Comparison of ENCODE assay signal across 17 cellular contexts in the genomic region with DNA sequence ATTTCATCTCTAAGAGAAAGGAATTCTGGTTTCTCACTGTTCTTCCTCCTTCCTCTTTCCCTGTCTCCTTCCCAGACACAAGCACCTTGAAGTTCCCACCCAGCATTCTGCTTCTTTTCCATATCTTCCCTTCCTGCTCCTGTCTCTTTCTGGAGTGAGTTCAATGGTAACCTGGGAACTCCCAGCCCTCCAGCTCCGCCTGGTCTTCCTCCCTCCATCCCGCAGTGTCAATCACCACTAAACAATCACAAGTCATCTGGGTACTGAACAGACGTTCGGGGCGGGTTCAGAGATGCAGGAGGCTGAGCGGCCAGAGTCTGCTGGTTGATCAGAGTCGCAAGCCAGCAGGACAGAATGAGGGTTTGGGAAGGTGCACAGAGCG. TPM values are rescaled to one million over a fixed set of nuclear protein-coding genes. Genes with fewer than 3 reads are reported as not detected.
A peak's percentile ranks its signal among the peaks of the same experiment; 100 is the strongest.
DNase-seq lines count a peak whose midpoint lies in the region; ATAC-seq and TF ChIP-seq lines count a peak whose summit lies in the region.
"Had no signal": no experiment of that assay in that cellular context is flagged by ENCODE, and none has a peak within 500 bp of the region (broad histone marks: within the 10 kb centered on the region; RNA-seq: fewer than 3 reads in every experiment).

No MANE protein-coding gene starts in this region.

- no peak for TF ChIP-seq CTCF in GM13976 (IDR thresholded peaks at IDR 0.05; ENCODE audit: borderline replicate concordance, control extremely low read depth, extremely low read depth, insufficient read depth, missing control alignments)
- TF ChIP-seq CTCF in hepatocyte (IDR thresholded peaks at IDR 0.05; ENCODE audit: poor library complexity): no peak
- no peak for TF ChIP-seq CTCF in SK-N-SH (IDR thresholded peaks at IDR 0.05)

- no peak for TF ChIP-seq EP300 in SK-N-SH (IDR thresholded peaks at IDR 0.05; ENCODE audit: borderline replicate concordance in 1 of 2, low read depth in 1 of 2, low read length in 1 of 2)

- peaks cover 8% of the 10 kb centered on the region for H3K27me3 Mint-ChIP-seq in CD4-positive, CD25-positive, alpha-beta regulatory T cell
- peaks cover 13% of the 10 kb centered on the region for H3K27me3 Mint-ChIP-seq in activated T-helper 17 cell treated with anti-CD3 and anti-CD28 coated beads, Interleukin-2, amount 50 U/mL, for 72 hours

- no peak overlapping the region for H3K4me3 ChIP-seq in CD4-positive, CD25-positive, alpha-beta regulatory T cell (ENCODE audit: low read depth, low read length)
- H3K4me3 ChIP-seq in hepatocyte (no peak overlapping the region), SK-N-SH (ENCODE audit: low read depth in 2 of 2, low read length in 1 of 2) (no peak overlapping the region)
- H3K4me3 ChIP-seq: ovary had no signal

- no peak for ATAC-seq in CD4-positive, CD25-positive, alpha-beta regulatory T cell (ENCODE audit: low read depth in 2 of 2)
- no peak for ATAC-seq in activated T-helper 17 cell treated with anti-CD3 and anti-CD28 coated beads, Interleukin-2, amount 50 U/mL, for 72 hours (replicated peaks)
- ATAC-seq: left lobe of liver had no signal

- H3K9me3 Mint-ChIP-seq in CD4-positive, CD25-positive, alpha-beta regulatory T cell: no peaks in the 10 kb centered on the region
- H3K9me3 Mint-ChIP-seq in activated T-helper 17 cell treated with anti-CD3 and anti-CD28 coated beads, Interleukin-2, amount 50 U/mL, for 72 hours: no peaks in the 10 kb centered on the region
- H3K9me3 Mint-ChIP-seq: IgD-negative memory B cell had no signal

- H2AFZ ChIP-seq in hepatocyte: no peak overlapping the region
- H2AFZ ChIP-seq in SK-N-SH (ENCODE audit: low read depth): no peak overlapping the region

- H4K20me1 ChIP-seq in hepatocyte (ENCODE audit: insufficient read depth, poor library complexity, severe bottlenecking) (no peaks in the 10 kb centered on the region), SK-N-SH (ENCODE audit: insufficient read depth) (no peaks in the 10 kb centered on the region)

- H3K27ac Mint-ChIP-seq in CD4-positive, CD25-positive, alpha-beta regulatory T cell: peak overlapping the region in 2 of 3 donors; percentile 11 to 44
- no peak overlapping the region for H3K27ac Mint-ChIP-seq in activated T-helper 17 cell treated with anti-CD3 and anti-CD28 coated beads, Interleukin-2, amount 50 U/mL, for 72 hours

- DNase-seq in CD4-positive, CD25-positive, alpha-beta regulatory T cell: no peak
- DNase-seq in GM13976 (ENCODE audit: low spot score) (peak; percentile 70), NCI-H82 (lab: John Stamatoyannopoulos, UW) (peak; percentile 88), hepatocyte (ENCODE audit: low spot score) (no peak), NCI-H748 treated with DMSO at 0.1 percent for 48 hours (lab: John Stamatoyannopoulos, UW) (no peak), SK-N-SH (no peak), cerebellar nuclear complex (lab: John Stamatoyannopoulos, UW) (no peak)
- DNase-seq: activated CD8-positive, alpha-beta memory T cell treated with anti-CD3 and anti-CD28 coated beads, Interleukin-2, amount 50 U/mL, for 48 hours; NCI-H2029; ovary; stimulated activated naive CD4-positive, alpha-beta T cell treated with Interleukin-2 at 50 U/mL for 16 hours; T-helper 9 cell had no signal

- H3K4me3 Mint-ChIP-seq in CD4-positive, CD25-positive, alpha-beta regulatory T cell: peak overlapping the region in 1 of 4 donors; percentile 69
- no peak overlapping the region for H3K4me3 Mint-ChIP-seq in activated T-helper 17 cell treated with anti-CD3 and anti-CD28 coated beads, Interleukin-2, amount 50 U/mL, for 72 hours

- WGBS in hepatocyte (ENCODE audit: low lambda C conversion rate, missing lambda C conversion rate): 36% methylated on average over 8 of the region's 8 CpGs
- WGBS in SK-N-SH (ENCODE audit: low lambda C conversion rate): 77% methylated on average over 8 of the region's 8 CpGs

- no peak for TF ChIP-seq RAD21 in SK-N-SH (IDR thresholded peaks at IDR 0.05; ENCODE audit: low read length)

- H3K4me1 Mint-ChIP-seq in CD4-positive, CD25-positive, alpha-beta regulatory T cell: peaks cover 4 to 33% (median 12%) of the 10 kb centered on the region in 4 donors
- H3K4me1 Mint-ChIP-seq in activated T-helper 17 cell treated with anti-CD3 and anti-CD28 coated beads, Interleukin-2, amount 50 U/mL, for 72 hours: peaks cover 24% of the 10 kb centered on the region

- CTCF ChIA-PET in SK-N-SH (lab: Yijun Ruan, JAX): interaction anchor here (2.9 kb wide), 1 partner anchor 22 kb away, joined by 15 read pairs; the partner anchor contains the start of gene DNPH1

- peaks cover 16% of the 10 kb centered on the region for H3K4me1 ChIP-seq in CD4-positive, CD25-positive, alpha-beta regulatory T cell (ENCODE audit: control insufficient read depth, insufficient read depth, low read length, poor library complexity, severe bottlenecking)
- H3K4me1 ChIP-seq in hepatocyte (ENCODE audit: insufficient read depth) (peaks cover 12% of the 10 kb centered on the region), SK-N-SH (ENCODE audit: control insufficient read depth in 1 of 2, insufficient read depth in 2 of 2, low read depth in 1 of 2, low read length in 1 of 2) (peaks cover 0 to 18% of the 10 kb centered on the region in 2 experiments; a peak in 1 of 4 replicates)

- H3K36me3 ChIP-seq in CD4-positive, CD25-positive, alpha-beta regulatory T cell (ENCODE audit: control insufficient read depth, insufficient read depth, low read length): no peaks in the 10 kb centered on the region
- H3K36me3 ChIP-seq in hepatocyte (replicated peaks; ENCODE audit: insufficient read depth, low read depth) (no peaks in the 10 kb centered on the region), SK-N-SH (replicated peaks in 1 of 2; ENCODE audit: control insufficient read depth in 1 of 2, insufficient read depth in 2 of 2, low read length in 1 of 2) (no peaks in the 10 kb centered on the region)
- H3K36me3 ChIP-seq: ovary had no signal

- H3K27me3 ChIP-seq in CD4-positive, CD25-positive, alpha-beta regulatory T cell (ENCODE audit: control insufficient read depth, insufficient read depth, low read length): no peaks in the 10 kb centered on the region
- H3K27me3 ChIP-seq in hepatocyte (peaks cover 18% of the 10 kb centered on the region), SK-N-SH (ENCODE audit: insufficient read depth) (no peaks in the 10 kb centered on the region)
- H3K27me3 ChIP-seq: ovary had no signal

- POLR2A ChIA-PET in SK-N-SH (lab: Yijun Ruan, JAX): no interaction called here

- no peaks in the 10 kb centered on the region for H3K36me3 Mint-ChIP-seq in CD4-positive, CD25-positive, alpha-beta regulatory T cell
- no peaks in the 10 kb centered on the region for H3K36me3 Mint-ChIP-seq in activated T-helper 17 cell treated with anti-CD3 and anti-CD28 coated beads, Interleukin-2, amount 50 U/mL, for 72 hours (ENCODE audit: low read depth)

- no peaks in the 10 kb centered on the region for H3K9me3 ChIP-seq in CD4-positive, CD25-positive, alpha-beta regulatory T cell (ENCODE audit: control insufficient read depth in 2 of 2, low read length in 2 of 2)
- H3K9me3 ChIP-seq in hepatocyte (ENCODE audit: low read depth) (no peaks in the 10 kb centered on the region), SK-N-SH (no peaks in the 10 kb centered on the region)
- H3K9me3 ChIP-seq: ovary had no signal

- no peaks in the 10 kb centered on the region for H3K9me2 ChIP-seq in hepatocyte (replicated peaks; ENCODE audit: insufficient read depth)
- no peaks in the 10 kb centered on the region for H3K9me2 ChIP-seq in SK-N-SH

- no peak overlapping the region for H3K9ac ChIP-seq in SK-N-SH

- H3K4me2 ChIP-seq in hepatocyte: peak overlapping the region; percentile 50
- no peak overlapping the region for H3K4me2 ChIP-seq in SK-N-SH

- no peak overlapping the region for H3K27ac ChIP-seq in CD4-positive, CD25-positive, alpha-beta regulatory T cell (ENCODE audit: insufficient read depth, low read length, poor library complexity, severe bottlenecking)
- H3K27ac ChIP-seq in hepatocyte (no peak overlapping the region), SK-N-SH (ENCODE audit: low read depth in 2 of 2, low read length in 1 of 2) (no peak overlapping the region)
- H3K27ac ChIP-seq: C4-2B, ovary had no signal

- no peaks in the 10 kb centered on the region for H3F3A ChIP-seq in SK-N-SH (replicated peaks; ENCODE audit: insufficient read depth)

- H3K79me2 ChIP-seq in hepatocyte (no peaks in the 10 kb centered on the region), SK-N-SH (ENCODE audit: insufficient read depth) (no peaks in the 10 kb centered on the region)

- in situ Hi-C loops in GM13976 (cut with MboI; ENCODE audit: low sequenced_read_pairs, unreplicated experiment): loop anchor here (25.0 kb wide), 1 partner anchor 236 kb away; the partner anchor contains the start of gene TJAP1

RNA-seq across cellular contexts. Expression of gene TTBK1, which starts 7.7 kb away (rescaled TPM):
- total RNA-seq in CD4-positive, CD25-positive, alpha-beta regulatory T cell: 0.22 TPM
- not detected for polyA plus RNA-seq in CD4-positive, CD25-positive, alpha-beta regulatory T cell
- total RNA-seq in hepatocyte: 0.36 and 1.1 TPM in 2 replicates
- polyA plus RNA-seq in hepatocyte (0.34 and 0.52 TPM in 2 replicates), SK-N-SH (2012; rRNA removed) (0.91 and 0.94 TPM in 2 replicates)
- polyA plus RNA-seq in SK-N-SH (2012; cell fraction: cytosol; rRNA removed): 0.44 and 0.79 TPM in 2 replicates
- 3.3 TPM in 2 replicates for polyA plus RNA-seq in SK-N-SH (2012; cell fraction: nucleus; rRNA removed)
- total RNA-seq in activated T-helper 17 cell treated with anti-CD3 and anti-CD28 coated beads, Interleukin-2, amount 50 U/mL, for 72 hours: 1 to 10 TPM; 2.2 to 3.6 TPM

RNA-seq across cellular contexts. Expression of gene DNPH1, which starts 21.7 kb away (rescaled TPM):
- total RNA-seq in CD4-positive, CD25-positive, alpha-beta regulatory T cell: 36.6 TPM
- 100 to 1,000 TPM; 190 to 234 (median 206) TPM for polyA plus RNA-seq in CD4-positive, CD25-positive, alpha-beta regulatory T cell
- total RNA-seq in hepatocyte: 105 and 124 TPM in 2 replicates
- 136 and 153 TPM in 2 replicates for polyA plus RNA-seq in hepatocyte
- 263 and 287 TPM in 2 replicates for polyA plus RNA-seq in SK-N-SH (2012; rRNA removed)
- 156 and 218 TPM in 2 replicates for polyA plus RNA-seq in SK-N-SH (2012; cell fraction: cytosol; rRNA removed)
- 107 and 171 TPM in 2 replicates for polyA plus RNA-seq in SK-N-SH (2012; cell fraction: nucleus; rRNA removed)
- total RNA-seq in activated T-helper 17 cell treated with anti-CD3 and anti-CD28 coated beads, Interleukin-2, amount 50 U/mL, for 72 hours: 10 to 100 TPM; 42.6 to 57.8 TPM

RNA-seq across cellular contexts. Expression of gene SLC22A7, which starts 47.1 kb away (rescaled TPM):
- total RNA-seq in CD4-positive, CD25-positive, alpha-beta regulatory T cell: not detected
- polyA plus RNA-seq in CD4-positive, CD25-positive, alpha-beta regulatory T cell: not detected
- 24.3 and 31.5 TPM in 2 replicates for total RNA-seq in hepatocyte
- polyA plus RNA-seq in hepatocyte (18.5 and 40.1 TPM in 2 replicates), SK-N-SH (2012; rRNA removed) (not detected in 2 replicates)
- 0.04 TPM in 1 of 2 replicates, not detected in the other for polyA plus RNA-seq in SK-N-SH (2012; cell fraction: cytosol; rRNA removed)
- 0.06 and 0.07 TPM in 2 replicates for polyA plus RNA-seq in SK-N-SH (2012; cell fraction: nucleus; rRNA removed)
- total RNA-seq in activated T-helper 17 cell treated with anti-CD3 and anti-CD28 coated beads, Interleukin-2, amount 50 U/mL, for 72 hours: not detected
- total RNA-seq: astrocyte had no signal
- polyA plus RNA-seq: IgD-negative memory B cell, ovary had no signal

RNA-seq across cellular contexts. Expression of gene CRIP3, which starts 57.6 kb away (rescaled TPM):
- 3.8 TPM for total RNA-seq in CD4-positive, CD25-positive, alpha-beta regulatory T cell
- under 1 TPM in 1 of 4 donors, not detected in 3; 0.35 TPM for polyA plus RNA-seq in CD4-positive, CD25-positive, alpha-beta regulatory T cell
- total RNA-seq in hepatocyte: 0.80 and 1.6 TPM in 2 replicates
- 1.0 and 1.5 TPM in 2 replicates for polyA plus RNA-seq in hepatocyte
- 0.11 TPM in 1 of 2 replicates, not detected in the other for polyA plus RNA-seq in SK-N-SH (2012; rRNA removed)
- polyA plus RNA-seq in SK-N-SH (2012; cell fraction: cytosol; rRNA removed): 0.05 TPM in 1 of 2 replicates, not detected in the other
- 0.54 TPM in 1 of 2 replicates, not detected in the other for polyA plus RNA-seq in SK-N-SH (2012; cell fraction: nucleus; rRNA removed)
- total RNA-seq in activated T-helper 17 cell treated with anti-CD3 and anti-CD28 coated beads, Interleukin-2, amount 50 U/mL, for 72 hours: 1 to 10 TPM; 4.2 to 4.6 TPM
- total RNA-seq: astrocyte had no signal

Comparison
In these comparisons a context has a peak if more than half of its experiments do, and no peak if none do; other contexts are left out.
1. DNase-seq: peak in GM13976 (single experiment) and NCI-H82 (single experiment); none in CD4-positive, CD25-positive, alpha-beta regulatory T cell (0 of 3), hepatocyte (single experiment), NCI-H748 treated with DMSO at 0.1 percent for 48 hours (single experiment), SK-N-SH (single experiment) and cerebellar nuclear complex (0 of 2).
2. RNA of gene SLC22A7, which starts 47.1 kb away (total RNA-seq): 24.3 to 31.5 TPM in hepatocyte; not detected in CD4-positive, CD25-positive, alpha-beta regulatory T cell (single experiment) and not detected in activated T-helper 17 cell treated with anti-CD3 and anti-CD28 coated beads, Interleukin-2, amount 50 U/mL, for 72 hours; every median in the first group is over 10 times any median in the second.